In genomic region chr14:73526036-73526984, GRCh38 we compare ENCODE assay signal across 1 cellular context.
TF ChIP-seq lines count a peak whose summit lies in the region.

No MANE protein-coding gene starts in this region.

TF ChIP-seq in IMR-90, 13 proteins besides CTCF, POLR2A, EP300 and RAD21:
- TF ChIP-seq NFE2L2 (IDR thresholded peaks at IDR 0.05; ENCODE audit: low read depth, low read length) (no peak), MAZ (IDR thresholded peaks at IDR 0.05; ENCODE audit: borderline replicate concordance, low read depth, low read length) (no peak)
